Comparison of ENCODE assay signal across 14 cellular contexts in genomic region chr16:50280932-50281331, GRCh38. TPM values are rescaled to one million over a fixed set of nuclear protein-coding genes. Genes with fewer than 3 reads are reported as not detected.
DNase-seq lines count a peak whose midpoint lies in the region; ATAC-seq and TF ChIP-seq lines count a peak whose summit lies in the region.
"Had no signal": no experiment of that assay in that cellular context is flagged by ENCODE, and none has a peak within 500 bp of the region (broad histone marks: within the 10 kb centered on the region; RNA-seq: fewer than 3 reads in every experiment).

No MANE protein-coding gene starts in this region.

- peaks cover 30% of the 10 kb centered on the region for H3K79me2 ChIP-seq in KMS-11 (ENCODE audit: insufficient read depth, low read depth)

- H3K36me3 ChIP-seq in KMS-11 (ENCODE audit: insufficient read depth), result no peaks in the 10 kb centered on the region
- no peaks in the 10 kb centered on the region for H3K36me3 ChIP-seq in neutrophil
- H3K36me3 ChIP-seq: thoracic aorta had no signal

- H3K9me3 Mint-ChIP-seq in CD4-positive, alpha-beta T cell, result no peaks in the 10 kb centered on the region
- no peaks in the 10 kb centered on the region for H3K9me3 Mint-ChIP-seq in dendritic cell treated with granulocyte-macrophage colony-stimulating factor and Interleukin-4, amounts not matched to agents 40 ng/mL and 50 ng/mL, for 4 days

- no peak for TF ChIP-seq CTCF in CD4-positive, alpha-beta T cell (IDR thresholded peaks at IDR 0.05)
- TF ChIP-seq CTCF in KMS-11 (conservative IDR thresholded peaks at IDR 0.05; ENCODE audit: low read depth, low read length) (no peak), neutrophil (IDR thresholded peaks at IDR 0.05) (no peak)

- no peak for DNase-seq in CD4-positive, alpha-beta T cell
- DNase-seq in dedifferentiated amniotic fluid mesenchymal stem cell (ENCODE audit: extremely low spot score) (no peak), NCI-H1694 (lab: John Stamatoyannopoulos, UW) (no peak), kidney tubule cell (ENCODE audit: low spot score) (no peak)
- DNase-seq: activated CD4-positive, alpha-beta T cell treated with anti-CD3 and anti-CD28 coated beads for 4 hours; AML-193; NCI-H2029 treated with DMSO at 0.1 percent for 48 hours; nucleus accumbens had no signal

- H3K9ac ChIP-seq in KMS-11, result no peak overlapping the region

- H3K4me3 ChIP-seq in KMS-11 (IDR thresholded peaks at IDR 0.05; ENCODE audit: insufficient read depth, low read depth, low read length) (no peak overlapping the region), neutrophil (ENCODE audit: low read depth in 1 of 2, low read length in 1 of 2) (peak overlapping the region; percentile 56 to 67)

- no peak overlapping the region for H2AFZ ChIP-seq in KMS-11 (ENCODE audit: low read depth)

- H3K4me2 ChIP-seq in KMS-11, result peak overlapping the region; percentile 70; the same call in 1 of the 2 replicates

- intact Hi-C loops in CD4-positive, alpha-beta T cell (cut with DNase I, micrococcal nuclease), result no loop called here
- intact Hi-C loops in dendritic cell treated with granulocyte-macrophage colony-stimulating factor and Interleukin-4, amounts not matched to agents 40 ng/mL and 50 ng/mL, for 4 days (cut with micrococcal nuclease), result loop anchor here (2.0 to 10.0 kb wide), 2 partner anchors 14 to 256 kb away; partner anchors contain the start of genes ADCY7 and CNEP1R1

- peaks cover 33% of the 10 kb centered on the region for H3K36me3 Mint-ChIP-seq in CD4-positive, alpha-beta T cell (ENCODE audit: low read depth)
- peaks cover 88% of the 10 kb centered on the region for H3K36me3 Mint-ChIP-seq in dendritic cell treated with granulocyte-macrophage colony-stimulating factor and Interleukin-4, amounts not matched to agents 40 ng/mL and 50 ng/mL, for 4 days (ENCODE audit: low read depth)

- H3K4me1 ChIP-seq in KMS-11 (ENCODE audit: low read depth, poor library complexity, severe bottlenecking) (peaks cover 52% of the 10 kb centered on the region), neutrophil (ENCODE audit: control insufficient read depth in 1 of 2, insufficient read depth in 1 of 2, low read depth in 1 of 2, low read length in 1 of 2) (peaks cover 85 to 89% of the 10 kb centered on the region in 2 experiments)

- H4K20me1 ChIP-seq in KMS-11 (ENCODE audit: insufficient read depth), result no peaks in the 10 kb centered on the region

- CTCF ChIA-PET in CD4-positive, alpha-beta T cell (lab: Charles Lee), result no interaction called here

- POLR2A ChIA-PET in CD4-positive, alpha-beta T cell (lab: Charles Lee), result interaction anchor here (1.0 to 6.4 kb wide), 3 partner anchors 8 to 46 kb away, joined by 4 to 77 read pairs (median 8); partner anchors contain the start of gene ADCY7

- no peak for ATAC-seq in CD4-positive, alpha-beta T cell (ENCODE audit: poor library complexity)
- ATAC-seq in HG02763 (IDR thresholded peaks at IDR 0.05; ENCODE audit: unreplicated experiment), result no peak
- ATAC-seq: HCT116 had no signal

- peak overlapping the region; percentile 40 for H3K27ac ChIP-seq in CD4-positive, alpha-beta T cell (ENCODE audit: low read depth, low read length)
- H3K27ac ChIP-seq in KMS-11, result no peak overlapping the region
- H3K27ac ChIP-seq in neutrophil, result peak overlapping the region; percentile 88

- no peaks in the 10 kb centered on the region for H3K27me3 Mint-ChIP-seq in CD4-positive, alpha-beta T cell
- no peaks in the 10 kb centered on the region for H3K27me3 Mint-ChIP-seq in dendritic cell treated with granulocyte-macrophage colony-stimulating factor and Interleukin-4, amounts not matched to agents 40 ng/mL and 50 ng/mL, for 4 days

- H3K9me3 ChIP-seq in CD4-positive, alpha-beta T cell (ENCODE audit: control insufficient read depth, low read length), result no peaks in the 10 kb centered on the region
- no peaks in the 10 kb centered on the region for H3K9me3 ChIP-seq in neutrophil
- H3K9me3 ChIP-seq: thoracic aorta had no signal

- peaks cover 99% of the 10 kb centered on the region for H3K4me1 Mint-ChIP-seq in CD4-positive, alpha-beta T cell (ENCODE audit: low read depth)
- H3K4me1 Mint-ChIP-seq in dendritic cell treated with granulocyte-macrophage colony-stimulating factor and Interleukin-4, amounts not matched to agents 40 ng/mL and 50 ng/mL, for 4 days (ENCODE audit: low read depth), result peaks cover 80% of the 10 kb centered on the region

- no peaks in the 10 kb centered on the region for H3K27me3 ChIP-seq in CD4-positive, alpha-beta T cell (ENCODE audit: control insufficient read depth, insufficient read depth, low read length)
- H3K27me3 ChIP-seq in KMS-11 (ENCODE audit: insufficient read depth, low read depth) (no peaks in the 10 kb centered on the region), neutrophil (no peaks in the 10 kb centered on the region)

- peak overlapping the region; percentile 100 for H3K27ac Mint-ChIP-seq in CD4-positive, alpha-beta T cell
- H3K27ac Mint-ChIP-seq in dendritic cell treated with granulocyte-macrophage colony-stimulating factor and Interleukin-4, amounts not matched to agents 40 ng/mL and 50 ng/mL, for 4 days, result peak overlapping the region; percentile 90

- peak overlapping the region; percentile 81 for H3K4me3 Mint-ChIP-seq in CD4-positive, alpha-beta T cell
- peak overlapping the region; percentile 87 for H3K4me3 Mint-ChIP-seq in dendritic cell treated with granulocyte-macrophage colony-stimulating factor and Interleukin-4, amounts not matched to agents 40 ng/mL and 50 ng/mL, for 4 days

RNA-seq across cellular contexts. Expression of gene ADCY7, which starts 14.6 kb away (rescaled TPM):
- 100 to 1,000 TPM; 136 to 147 TPM for total RNA-seq in CD4-positive, alpha-beta T cell
